24 cellular contexts compared by ENCODE assay signal in genomic region chr2:109145286-109145685, GRCh38. TPM values are rescaled to one million over a fixed set of nuclear protein-coding genes. Genes with fewer than 3 reads are reported as not detected.
"Had no signal": no experiment of that assay in that cellular context is flagged by ENCODE, and none has a peak within 500 bp of the region (broad histone marks: within the 10 kb centered on the region; RNA-seq: fewer than 3 reads in every experiment).

No MANE protein-coding gene starts in this region.

- H3K9me3 Mint-ChIP-seq: activated CD4-positive, alpha-beta memory T cell treated with anti-CD3 and anti-CD28 coated beads for 36 hours; activated naive CD4-positive, alpha-beta T cell treated with anti-CD3 and anti-CD28 coated beads, Interleukin-2, amount 10 ng/mL, durations not matched to agents 7 days and 5 days; activated naive CD8-positive, alpha-beta T cell treated with anti-CD3 and anti-CD28 coated beads, Interleukin-2, amount 10 ng/mL, durations not matched to agents 7 days and 5 days; activated T-helper 2 cell treated with anti-CD3 and anti-CD28 coated beads, Interferon-gamma antibody, Interleukin-2, Interleukin-4, amounts not matched to agents 10 μg/mL and 5 μg/mL and 100 μg/mL, durations not matched to agents 14 hours and 24 hours and 36 hours; WTC11 had no signal

- H3K4me1 Mint-ChIP-seq: WTC11 had no signal

- H3K9me3 ChIP-seq: adrenal gland had no signal

- H3K27me3 ChIP-seq: adrenal gland had no signal

- H3K27ac Mint-ChIP-seq: activated CD4-positive, alpha-beta memory T cell treated with anti-CD3 and anti-CD28 coated beads for 36 hours; activated T-helper 2 cell treated with anti-CD3 and anti-CD28 coated beads, Interferon-gamma antibody, Interleukin-2, Interleukin-4, amounts not matched to agents 10 μg/mL and 5 μg/mL and 100 μg/mL, durations not matched to agents 14 hours and 24 hours and 36 hours; WTC11 had no signal

- ATAC-seq: K562, WTC11 had no signal

- H3K36me3 Mint-ChIP-seq: activated CD4-positive, alpha-beta memory T cell treated with anti-CD3 and anti-CD28 coated beads for 36 hours; activated naive CD4-positive, alpha-beta T cell treated with anti-CD3 and anti-CD28 coated beads, Interleukin-2, amount 10 ng/mL, durations not matched to agents 7 days and 5 days; activated naive CD8-positive, alpha-beta T cell treated with anti-CD3 and anti-CD28 coated beads, Interleukin-2, amount 10 ng/mL, durations not matched to agents 7 days and 5 days; WTC11 had no signal

- H3K4me3 Mint-ChIP-seq: activated CD4-positive, alpha-beta memory T cell treated with anti-CD3 and anti-CD28 coated beads for 36 hours; activated naive CD4-positive, alpha-beta T cell treated with anti-CD3 and anti-CD28 coated beads, Interleukin-2, amount 10 ng/mL, durations not matched to agents 7 days and 5 days; activated naive CD8-positive, alpha-beta T cell treated with anti-CD3 and anti-CD28 coated beads, Interleukin-2, amount 10 ng/mL, durations not matched to agents 7 days and 5 days; WTC11 had no signal

- H3K4me3 ChIP-seq: adrenal gland, K562 had no signal

- DNase-seq: activated CD4-positive, alpha-beta memory T cell treated with anti-CD3 and anti-CD28 coated beads for 36 hours; activated CD4-positive, alpha-beta T cell treated with anti-CD3 and anti-CD28 coated beads for 48 hours; activated CD4-positive, CD25-positive, alpha-beta regulatory T cell treated with anti-CD3 and anti-CD28 coated beads, Interleukin-2, amount 50 U/mL, for 72 hours; activated CD8-positive, alpha-beta memory T cell treated with anti-CD3 and anti-CD28 coated beads for 24 hours; activated gamma-delta T cell treated with Interleukin-2 at 50 U/mL for 16 hours; activated naive CD4-positive, alpha-beta T cell treated with anti-CD3 and anti-CD28 coated beads, Interleukin-2, amount 10 ng/mL, durations not matched to agents 7 days and 5 days; activated naive CD8-positive, alpha-beta T cell treated with anti-CD3 and anti-CD28 coated beads, Interleukin-2, amount 10 ng/mL, durations not matched to agents 7 days and 5 days; activated T-cell treated with anti-CD3 and anti-CD28 coated beads, Interleukin-2, amount 50 U/mL, for 48 hours; adrenal gland; anterior cingulate cortex; Kasumi-1; NCI-H1092; NCI-H1417; NCI-H1930; NCI-H2171; NCI-H2227 treated with DMSO at 0.1 percent for 48 hours; NCI-H526; NCI-H82; SIG-M5; T-helper 9 cell had no signal

- H3K27ac ChIP-seq: adrenal gland had no signal

- H3K36me3 ChIP-seq: adrenal gland had no signal

RNA-seq across cellular contexts. Expression of gene SH3RF3, which starts 16.3 kb away (rescaled TPM):
- total RNA-seq: OCI-LY7 had no signal
- polyA plus RNA-seq: K562 had no signal
